Comparison of ENCODE assay signal across 8 cellular contexts in genomic region chr19:2427323-2428026, GRCh38. TPM values are rescaled to one million over a fixed set of nuclear protein-coding genes. Genes with fewer than 3 reads are reported as not detected.
DNase-seq lines count a peak whose midpoint lies in the region; ATAC-seq and TF ChIP-seq lines count a peak whose summit lies in the region.

TSS of gene TIMM13 (minus strand) at chr19:2427586. CDS start at chr19:2427533, 53 bp downstream.

- no peaks in the 10 kb centered on the region for H3F3A ChIP-seq in OCI-LY1 (ENCODE audit: insufficient read depth, low read length)

- H3K27me3 ChIP-seq in OCI-LY1 (ENCODE audit: insufficient read depth, low read length) (no peaks in the 10 kb centered on the region), endodermal cell (ENCODE audit: control insufficient read depth, insufficient read depth, low read length, poor library complexity, severe bottlenecking) (no peaks in the 10 kb centered on the region)

- H3K4me3 ChIP-seq in OCI-LY1 (ENCODE audit: low read depth, low read length, poor library complexity, severe bottlenecking) (peak within 1 kb of the TSS; percentile 77), endodermal cell (ENCODE audit: low read length) (peak within 1 kb of the TSS; percentile 92), mesodermal cell (ENCODE audit: extremely low read depth, insufficient read depth, low read length, poor library complexity, severe bottlenecking) (peak within 1 kb of the TSS; percentile 97)

- peaks cover 11% of the 10 kb centered on the region for H3K4me1 Mint-ChIP-seq in endodermal cell

- peaks cover 14% of the 10 kb centered on the region for H3K79me2 ChIP-seq in OCI-LY1 (ENCODE audit: insufficient read depth, low read length)

- H3K4me2 ChIP-seq in OCI-LY1 (ENCODE audit: low read length): peak within 1 kb of the TSS; percentile 99

- H3K36me3 ChIP-seq in OCI-LY1 (ENCODE audit: insufficient read depth, low read length) (peaks cover 61% of the 10 kb centered on the region), endodermal cell (ENCODE audit: control insufficient read depth, insufficient read depth, low read length) (peaks cover 23% of the 10 kb centered on the region), mesodermal cell (ENCODE audit: control insufficient read depth, insufficient read depth, low read length) (peaks cover 49% of the 10 kb centered on the region)

- no peak for TF ChIP-seq CTCF in OCI-LY1 (IDR thresholded peaks at IDR 0.05; ENCODE audit: low read length)
- TF ChIP-seq CTCF in endodermal cell (conservative IDR thresholded peaks at IDR 0.05): no peak

- no peaks in the 10 kb centered on the region for H3K27me3 Mint-ChIP-seq in endodermal cell (ENCODE audit: insufficient read depth)

- peaks cover 26% of the 10 kb centered on the region for H3K4me1 ChIP-seq in OCI-LY1 (ENCODE audit: insufficient read depth, low read length, severe bottlenecking)
- H3K4me1 ChIP-seq in endodermal cell (ENCODE audit: control insufficient read depth, insufficient read depth, low read length): no peaks in the 10 kb centered on the region
- H3K4me1 ChIP-seq in mesodermal cell (ENCODE audit: control insufficient read depth, insufficient read depth, low read length, poor library complexity, severe bottlenecking): peaks cover 28% of the 10 kb centered on the region

- ATAC-seq in GM21515 (IDR thresholded peaks at IDR 0.05; ENCODE audit: unreplicated experiment): peak; percentile 60

- H3K36me3 Mint-ChIP-seq in endodermal cell (ENCODE audit: low read depth): peaks cover 13% of the 10 kb centered on the region

- H2AFZ ChIP-seq in OCI-LY1 (ENCODE audit: low read length): no peak within 1 kb of the TSS

- H4K20me1 ChIP-seq in OCI-LY1 (ENCODE audit: insufficient read depth, low read length): no peaks in the 10 kb centered on the region

- peak within 1 kb of the TSS; percentile 83 for H3K27ac ChIP-seq in OCI-LY1 (ENCODE audit: low read depth, low read length, poor library complexity, severe bottlenecking)
- H3K27ac ChIP-seq in endodermal cell (ENCODE audit: low read depth, low read length): peak within 1 kb of the TSS; percentile 93
- H3K27ac ChIP-seq in mesodermal cell (ENCODE audit: low read depth, low read length, severe bottlenecking): peak within 1 kb of the TSS; percentile 94

- peak; percentile 96 for DNase-seq in D341Med (ENCODE audit: low spot score)
- DNase-seq in HuH-7 (ENCODE audit: low spot score): peak; percentile 95
- DNase-seq in activated CD8-positive, alpha-beta memory T cell treated with anti-CD3 and anti-CD28 coated beads, Interleukin-2, amount 50 U/mL, for 24 hours (ENCODE audit: extremely low read depth): peak; percentile 86
- DNase-seq in endodermal cell: peak; percentile 99
- peak; percentile 94 for DNase-seq in stimulated activated CD8-positive, alpha-beta memory T cell treated with anti-CD3 and anti-CD28 coated beads, Interleukin-15, amount 100 ng/mL, for 24 hours (ENCODE audit: low read depth)

- peak within 1 kb of the TSS; percentile 99 for H3K27ac Mint-ChIP-seq in endodermal cell

- H3K9me3 Mint-ChIP-seq in endodermal cell: no peaks in the 10 kb centered on the region

- no peaks in the 10 kb centered on the region for H3K9me3 ChIP-seq in OCI-LY1 (ENCODE audit: low read length)
- no peaks in the 10 kb centered on the region for H3K9me3 ChIP-seq in endodermal cell (ENCODE audit: control insufficient read depth, low read length)
- no peaks in the 10 kb centered on the region for H3K9me3 ChIP-seq in mesodermal cell (ENCODE audit: control insufficient read depth, low read length)

- H3K9me2 ChIP-seq in OCI-LY1 (ENCODE audit: low read depth, low read length): no peaks in the 10 kb centered on the region

- 0% methylated on average over 35 to 84 of the region's 84 CpGs for WGBS in endodermal cell (ENCODE audit: insufficient coverage in 1 of 2, insufficient read length in 1 of 2), 2 experiments
- 0 to 1% methylated on average over 69 to 77 of the region's 84 CpGs for WGBS in mesodermal cell (ENCODE audit: insufficient coverage in 2 of 2), 2 experiments

- peak within 1 kb of the TSS; percentile 86 for H3K4me3 Mint-ChIP-seq in endodermal cell

- H3K9ac ChIP-seq in OCI-LY1 (ENCODE audit: low read length) (peak within 1 kb of the TSS; percentile 87), endodermal cell (ENCODE audit: extremely low read depth, low read length, poor library complexity, severe bottlenecking) (peak within 1 kb of the TSS; percentile 98)

RNA-seq across cellular contexts. Expression of gene TIMM13, which starts in this region (rescaled TPM):
- 100 to 1,000 TPM; 149 to 175 TPM for total RNA-seq in endodermal cell
- polyA plus RNA-seq in endodermal cell (2013, experiment 1 of 2): 96.0 TPM
- polyA plus RNA-seq in endodermal cell (2013, experiment 2 of 2): 86.4 TPM
- 96.2 TPM for polyA plus RNA-seq in mesodermal cell (2013, experiment 1 of 2)
- 71.7 TPM for polyA plus RNA-seq in mesodermal cell (2013, experiment 2 of 2)

Comparison
In these comparisons a context has a peak if more than half of its experiments do, and no peak if none do; other contexts are left out.
1. Peak in every context shown above with its lines: DNase-seq, ATAC-seq, H3K4me3 ChIP-seq and H3K27ac ChIP-seq.